Comparison of ENCODE assay signal across 7 cellular contexts in genomic region chr14:21092147-21093011, GRCh38. TPM values are rescaled to one million over a fixed set of nuclear protein-coding genes. Genes with fewer than 3 reads are reported as not detected.
DNase-seq lines count a peak whose midpoint lies in the region; ATAC-seq, FAIRE-seq and TF ChIP-seq lines count a peak whose summit lies in the region.

No MANE protein-coding gene starts in this region.

- H4K5ac ChIP-seq in H9 (ENCODE audit: insufficient read length, low read depth, low read length), result no peak overlapping the region

- H4K91ac ChIP-seq in H9 (ENCODE audit: insufficient read length, low read depth, low read length), result no peak overlapping the region

- H2AFZ ChIP-seq in H9 (ENCODE audit: low read length) (no peak overlapping the region), MM.1S (ENCODE audit: low read length) (no peak overlapping the region)

- H3K36me3 Mint-ChIP-seq in H9 (ENCODE audit: insufficient read depth in 1 of 3, low read depth in 3 of 3), result peaks cover 39 to 55% (median 53%) of the 10 kb centered on the region in 3 experiments
- H3K36me3 Mint-ChIP-seq in central memory CD8-positive, alpha-beta T cell (ENCODE audit: insufficient read depth), result peaks cover 6% of the 10 kb centered on the region

- H3K9me3 Mint-ChIP-seq in H9, result no peaks in the 10 kb centered on the region; a peak in 2 of 5 replicates
- H3K9me3 Mint-ChIP-seq in central memory CD8-positive, alpha-beta T cell, result no peaks in the 10 kb centered on the region

- no peak for TF ChIP-seq POLR2A in GM12891 (IDR thresholded peaks at IDR 0.05; ENCODE audit: low read depth, low read length)

- WGBS in H9 (ENCODE audit: extremely low coverage, insufficient read length, low lambda C conversion rate), result no CpG with 5 or more reads among the region's 70 CpGs

- no peaks in the 10 kb centered on the region for H3K36me3 ChIP-seq in MM.1S (replicated peaks; ENCODE audit: insufficient read depth, low read length)

- H3K27me3 ChIP-seq in H9 (ENCODE audit: insufficient read depth, low read length), result no peaks in the 10 kb centered on the region
- no peaks in the 10 kb centered on the region for H3K27me3 ChIP-seq in MM.1S (replicated peaks; ENCODE audit: insufficient read depth, low read length)

- H3K4me1 ChIP-seq in H9 (ENCODE audit: insufficient read depth, low read length), result peaks cover 18% of the 10 kb centered on the region
- no peaks in the 10 kb centered on the region for H3K4me1 ChIP-seq in MM.1S (ENCODE audit: low read length)

- H3K9me3 ChIP-seq in H9 (ENCODE audit: control insufficient read depth, low read depth, low read length) (no peaks in the 10 kb centered on the region), MM.1S (replicated peaks; ENCODE audit: insufficient read depth, low read length) (no peaks in the 10 kb centered on the region)

- peak; percentile 100 for TF ChIP-seq CTCF in H9 (conservative IDR thresholded peaks at IDR 0.05)
- TF ChIP-seq CTCF in MM.1S (IDR thresholded peaks at IDR 0.05; ENCODE audit: low read length), result peak; percentile 97

- no peak overlapping the region for H2AK5ac ChIP-seq in H9 (ENCODE audit: insufficient read length, low read length)

- no peak overlapping the region for H4K8ac ChIP-seq in H9 (replicated peaks; ENCODE audit: insufficient read length, low read depth, low read length)

- no peaks in the 10 kb centered on the region for H4K20me1 ChIP-seq in H9 (ENCODE audit: control insufficient read depth, insufficient read depth, insufficient read length)
- H4K20me1 ChIP-seq in MM.1S (ENCODE audit: insufficient read depth, low read length), result no peaks in the 10 kb centered on the region

- no peaks in the 10 kb centered on the region for H3F3A ChIP-seq in MM.1S (ENCODE audit: insufficient read depth, low read length)

- H3K23ac ChIP-seq in H9 (ENCODE audit: insufficient read length, low read depth, low read length), result no peak overlapping the region

- H3K23me2 ChIP-seq in H9 (ENCODE audit: insufficient read length, low read depth, low read length, poor library complexity, severe bottlenecking), result peaks cover 11% of the 10 kb centered on the region

- H3K4ac ChIP-seq in H9 (ENCODE audit: low read depth, low read length), result no peak overlapping the region

- no peak overlapping the region for H2BK12ac ChIP-seq in H9 (ENCODE audit: insufficient read length, low read depth, low read length)

- H3K18ac ChIP-seq in H9 (ENCODE audit: insufficient read length, low read depth, low read length), result no peak overlapping the region

- H3K27me3 Mint-ChIP-seq in H9 (ENCODE audit: low read depth), result peaks cover 2% of the 10 kb centered on the region
- no peaks in the 10 kb centered on the region for H3K27me3 Mint-ChIP-seq in central memory CD8-positive, alpha-beta T cell

- H2BK15ac ChIP-seq in H9 (ENCODE audit: low read depth, low read length), result no peak overlapping the region

- H3K4me3 ChIP-seq in MM.1S (ENCODE audit: low read length), result no peak overlapping the region

- H2BK5ac ChIP-seq in H9 (ENCODE audit: insufficient read length, low read length), result no peak overlapping the region

- no peak overlapping the region for H3K27ac ChIP-seq in H9 (ENCODE audit: insufficient read length, low read depth, low read length)
- H3K27ac ChIP-seq in MM.1S (ENCODE audit: low read length), result no peak overlapping the region

- peak overlapping the region; percentile 59 to 92; a peak in 4 of 5 replicates for H3K4me3 Mint-ChIP-seq in H9
- H3K4me3 Mint-ChIP-seq in central memory CD8-positive, alpha-beta T cell, result no peak overlapping the region

- H3K79me1 ChIP-seq in H9 (ENCODE audit: insufficient read depth, low read depth, low read length, poor library complexity, severe bottlenecking), result peaks cover 4% of the 10 kb centered on the region

- H3K27ac Mint-ChIP-seq in H9, result no peak overlapping the region
- peak overlapping the region; percentile 68 for H3K27ac Mint-ChIP-seq in central memory CD8-positive, alpha-beta T cell (ENCODE audit: low read depth)

- no peak overlapping the region for H3K56ac ChIP-seq in H9 (ENCODE audit: insufficient read length, low read depth, low read length)

- no peak overlapping the region for H3K14ac ChIP-seq in H9 (ENCODE audit: insufficient read depth, low read length)

- FAIRE-seq in GM12891 (lab: Jason Lieb, UNC), result peak; percentile 98

- DNase-seq in GM12891 (ENCODE audit: insufficient read length, low spot score) (peak; percentile 97), H9 (peak; percentile 90), MM.1S (peak; percentile 70), left kidney (ENCODE audit: low read depth, low spot score) (peak; percentile 86)
- DNase-seq in activated CD4-positive, CD25-positive, alpha-beta regulatory T cell treated with anti-CD3 and anti-CD28 coated beads, Interleukin-2, amount 50 U/mL, for 72 hours, result peak; percentile 95
- DNase-seq in central memory CD8-positive, alpha-beta T cell (ENCODE audit: low spot score in 2 of 2), result peak; percentile 88 to 97
- DNase-seq in stimulated activated CD4-positive, alpha-beta T cell treated with anti-CD3 and anti-CD28 coated beads, TNF-alpha, amount 100 ng/mL, for 1 hour (ENCODE audit: low read depth in 3 of 3, low spot score in 1 of 3), result peak; percentile 77 to 95 (median 86)

- H3K4me1 Mint-ChIP-seq in H9, result peaks cover 63 to 64% of the 10 kb centered on the region in 2 experiments
- H3K4me1 Mint-ChIP-seq in central memory CD8-positive, alpha-beta T cell, result peaks cover 28% of the 10 kb centered on the region

- H3K4me2 ChIP-seq in H9 (ENCODE audit: insufficient read depth, insufficient read length, low read length) (no peak overlapping the region), MM.1S (ENCODE audit: low read depth, low read length) (0 out of 2 replicates have a peak overlapping the region, but pooled peaks have one; percentile 15)

- H3K9ac ChIP-seq in H9 (ENCODE audit: extremely low read depth, insufficient read length, low read length) (no peak overlapping the region), MM.1S (ENCODE audit: low read length) (no peak overlapping the region)

- no peaks in the 10 kb centered on the region for H3K9me2 ChIP-seq in MM.1S (replicated peaks; ENCODE audit: insufficient read depth, low read length)

- peak; percentile 63 for ATAC-seq in central memory CD8-positive, alpha-beta T cell (replicated peaks; ENCODE audit: extremely low read depth, poor library complexity, severe bottlenecking)

- H2BK20ac ChIP-seq in H9 (ENCODE audit: low read depth, low read length, poor library complexity, severe bottlenecking), result no peak overlapping the region

- H3K79me2 ChIP-seq in H9 (ENCODE audit: insufficient read depth, low read length) (peaks cover 12% of the 10 kb centered on the region; the same call in 1 of the 2 replicates), MM.1S (ENCODE audit: low read length) (no peaks in the 10 kb centered on the region)

- no peak overlapping the region for H2BK120ac ChIP-seq in H9 (ENCODE audit: low read depth, low read length, poor library complexity, severe bottlenecking)

- no peak overlapping the region for H3T11ph ChIP-seq in H9 (ENCODE audit: low read length)

TF ChIP-seq in GM12891, 5 proteins besides CTCF, POLR2A, EP300 and RAD21:
- TF ChIP-seq POLR2AphosphoS5 (IDR thresholded peaks at IDR 0.05; ENCODE audit: low read depth, low read length) (no peak), POU2F2 (IDR thresholded peaks at IDR 0.05; ENCODE audit: low read depth, low read length) (peak; percentile 54), PAX5 (IDR thresholded peaks at IDR 0.05; ENCODE audit: insufficient read depth, low read length, severe bottlenecking) (peak; percentile 60), SPI1 (IDR thresholded peaks at IDR 0.05; ENCODE audit: low read depth, low read length) (no peak)

RNA-seq across cellular contexts. Expression of gene ZNF219, which starts 6.1 kb away (rescaled TPM):
- 1.5 TPM for polyA plus RNA-seq in GM12891 (2012; ENCODE audit: low read depth, missing spikeins)
- total RNA-seq in H9 (2021), result 84.5 and 87.6 TPM in 2 replicates

RNA-seq across cellular contexts. Expression of gene TMEM253, which starts 8.5 kb away (rescaled TPM):
- not detected for polyA plus RNA-seq in GM12891 (2012; ENCODE audit: low read depth, missing spikeins)
- total RNA-seq in H9 (2021), result 1.9 and 2.2 TPM in 2 replicates

RNA-seq across cellular contexts. Expression of gene ARHGEF40, which starts 22.3 kb away (rescaled TPM):
- polyA plus RNA-seq in GM12891 (2012; ENCODE audit: low read depth, missing spikeins), result 0.05 TPM
- total RNA-seq in H9 (2021), result 71.1 and 71.4 TPM in 2 replicates

RNA-seq across cellular contexts. Expression of gene RNASE8, which starts 34.8 kb away (rescaled TPM):
- polyA plus RNA-seq in GM12891 (2012; ENCODE audit: low read depth, missing spikeins), result not detected
- total RNA-seq in H9 (2021), result not detected in 2 replicates

RNA-seq across cellular contexts. Expression of gene RNASE7, which starts 50.2 kb away (rescaled TPM):
- not detected for polyA plus RNA-seq in GM12891 (2012; ENCODE audit: low read depth, missing spikeins)
- not detected in 2 replicates for total RNA-seq in H9 (2021)
